ENCODE assay signal across 15 cellular contexts in the genomic region with DNA sequence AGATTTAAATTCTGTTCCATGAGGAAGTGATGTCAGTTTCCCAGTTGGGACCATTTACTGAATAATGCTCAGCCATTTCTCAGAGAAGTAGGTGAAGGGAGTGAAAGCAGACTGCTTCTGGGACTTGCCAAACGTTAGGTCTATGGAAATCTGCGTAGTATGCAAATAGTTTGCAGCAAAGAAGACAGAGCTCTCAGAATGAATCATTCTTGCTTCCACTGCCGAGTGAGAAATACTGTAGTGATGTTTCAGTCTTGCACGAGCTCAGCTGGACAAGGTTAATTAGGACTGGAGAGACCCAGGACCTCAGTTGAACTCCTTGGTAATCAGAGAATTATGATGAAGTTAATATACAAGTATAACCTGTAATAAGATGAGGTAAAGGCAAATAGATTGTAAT.
DNase-seq lines count a peak whose midpoint lies in the region; ATAC-seq lines count a peak whose summit lies in the region.
"Had no signal": no experiment of that assay in that cellular context is flagged by ENCODE, and none has a peak within 500 bp of the region (broad histone marks: within the 10 kb centered on the region; RNA-seq: fewer than 3 reads in every experiment).

No MANE protein-coding gene starts in this region.

- in situ Hi-C loops in GM23248 (cut with MboI): no loop called here

- H3K9me3 ChIP-seq in GM23248 (ENCODE audit: low read depth): no peaks in the 10 kb centered on the region
- H3K9me3 ChIP-seq: breast epithelium, thoracic aorta had no signal

- no peak overlapping the region for H2AFZ ChIP-seq in GM23248

- H3K4me1 ChIP-seq in GM23248 (ENCODE audit: insufficient read depth): no peaks in the 10 kb centered on the region
- H3K4me1 ChIP-seq: breast epithelium had no signal

- H3K4me3 Mint-ChIP-seq in stimulated activated memory B cell treated with anti-CD40 and anti-IgM and Interleukin-4, amounts not matched to agents 10 μg/mL and 1 μg/mL and 100 μg/mL, for 72 hours: no peak overlapping the region
- H3K4me3 Mint-ChIP-seq: activated naive CD4-positive, alpha-beta T cell treated with anti-CD3 and anti-CD28 coated beads for 36 hours; CD4-positive, CD25-positive, alpha-beta regulatory T cell; memory B cell had no signal

- no peaks in the 10 kb centered on the region for H4K20me1 ChIP-seq in GM23248 (ENCODE audit: insufficient read depth)

- ATAC-seq in GM19035 (IDR thresholded peaks at IDR 0.05; ENCODE audit: unreplicated experiment): peak; percentile 90
- ATAC-seq in HG03159 (IDR thresholded peaks at IDR 0.05; ENCODE audit: unreplicated experiment): peak; percentile 79
- ATAC-seq in stimulated activated memory B cell treated with anti-CD40 and anti-IgM and Interleukin-4, amounts not matched to agents 10 μg/mL and 1 μg/mL and 100 μg/mL, for 72 hours: peak; percentile 62
- ATAC-seq in GM19467 (IDR thresholded peaks at IDR 0.05; ENCODE audit: unreplicated experiment): no peak

- no peak overlapping the region for H3K27ac Mint-ChIP-seq in stimulated activated memory B cell treated with anti-CD40 and anti-IgM and Interleukin-4, amounts not matched to agents 10 μg/mL and 1 μg/mL and 100 μg/mL, for 72 hours
- H3K27ac Mint-ChIP-seq: activated naive CD4-positive, alpha-beta T cell treated with anti-CD3 and anti-CD28 coated beads for 36 hours; CD4-positive, CD25-positive, alpha-beta regulatory T cell; memory B cell had no signal

- DNase-seq in GM23248 (peak; percentile 3), AG20443 (ENCODE audit: low spot score) (no peak), AG08396 (ENCODE audit: low spot score) (no peak)
- DNase-seq: activated naive CD4-positive, alpha-beta T cell treated with anti-CD3 and anti-CD28 coated beads for 36 hours; CD4-positive, CD25-positive, alpha-beta regulatory T cell; effector CD4-positive, alpha-beta T cell; Kasumi-1; NCI-H2029 had no signal

- H3K4me3 ChIP-seq in GM23248: no peak overlapping the region
- H3K4me3 ChIP-seq: breast epithelium, thoracic aorta had no signal

- no peaks in the 10 kb centered on the region for H3K9me3 Mint-ChIP-seq in stimulated activated memory B cell treated with anti-CD40 and anti-IgM and Interleukin-4, amounts not matched to agents 10 μg/mL and 1 μg/mL and 100 μg/mL, for 72 hours
- H3K9me3 Mint-ChIP-seq: activated naive CD4-positive, alpha-beta T cell treated with anti-CD3 and anti-CD28 coated beads for 36 hours; memory B cell had no signal

- no peaks in the 10 kb centered on the region for H3K4me1 Mint-ChIP-seq in stimulated activated memory B cell treated with anti-CD40 and anti-IgM and Interleukin-4, amounts not matched to agents 10 μg/mL and 1 μg/mL and 100 μg/mL, for 72 hours
- H3K4me1 Mint-ChIP-seq: CD4-positive, CD25-positive, alpha-beta regulatory T cell; memory B cell had no signal

- WGBS in GM23248 (ENCODE audit: low coverage in 1 of 2, low lambda C conversion rate in 2 of 2, missing lambda C conversion rate in 2 of 2), 2 experiments: 12 to 14% methylated on average over 4 of the region's 4 CpGs

- H3F3A ChIP-seq in GM23248 (ENCODE audit: insufficient read depth): no peaks in the 10 kb centered on the region

- H3K79me2 ChIP-seq in GM23248 (ENCODE audit: insufficient read depth): no peaks in the 10 kb centered on the region

- H3K36me3 Mint-ChIP-seq in stimulated activated memory B cell treated with anti-CD40 and anti-IgM and Interleukin-4, amounts not matched to agents 10 μg/mL and 1 μg/mL and 100 μg/mL, for 72 hours: no peaks in the 10 kb centered on the region
- H3K36me3 Mint-ChIP-seq: CD4-positive, CD25-positive, alpha-beta regulatory T cell; memory B cell had no signal

- no peak overlapping the region for H3K9ac ChIP-seq in GM23248

- H3K36me3 ChIP-seq in GM23248 (ENCODE audit: low read depth): no peaks in the 10 kb centered on the region
- H3K36me3 ChIP-seq: breast epithelium, thoracic aorta had no signal

- H3K27me3 Mint-ChIP-seq in stimulated activated memory B cell treated with anti-CD40 and anti-IgM and Interleukin-4, amounts not matched to agents 10 μg/mL and 1 μg/mL and 100 μg/mL, for 72 hours: no peaks in the 10 kb centered on the region
- H3K27me3 Mint-ChIP-seq: CD4-positive, CD25-positive, alpha-beta regulatory T cell had no signal

- no peaks in the 10 kb centered on the region for H3K27me3 ChIP-seq in GM23248 (replicated peaks; ENCODE audit: insufficient read depth)
- H3K27me3 ChIP-seq: breast epithelium had no signal

- no peak overlapping the region for H3K4me2 ChIP-seq in GM23248 (ENCODE audit: unreplicated experiment)

- H3K9me2 ChIP-seq in GM23248 (ENCODE audit: insufficient read depth): no peaks in the 10 kb centered on the region

- no peak overlapping the region for H3K27ac ChIP-seq in GM23248
- H3K27ac ChIP-seq: breast epithelium, thoracic aorta had no signal
